20 cellular contexts compared by ENCODE assay signal in the genomic region with DNA sequence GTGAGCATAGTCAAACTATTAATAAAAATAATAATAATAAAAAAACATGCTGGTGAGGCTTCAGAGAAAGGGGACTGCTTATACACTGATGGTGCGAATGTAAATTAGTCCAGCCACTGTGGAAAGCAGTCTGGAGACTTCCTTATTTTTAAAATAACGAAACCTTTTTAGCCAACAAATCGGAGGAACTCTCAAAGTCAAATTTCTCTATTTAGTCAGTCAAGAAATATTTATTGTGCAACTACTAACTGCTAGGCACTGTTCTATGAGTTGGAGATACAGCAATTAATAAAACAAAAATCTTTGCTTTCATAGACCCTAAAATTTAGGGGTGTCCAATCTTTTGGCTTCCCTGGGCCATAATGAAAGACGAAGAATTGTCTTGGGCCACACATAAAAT.
"Had no signal": no experiment of that assay in that cellular context is flagged by ENCODE, and none has a peak within 500 bp of the region (broad histone marks: within the 10 kb centered on the region; RNA-seq: fewer than 3 reads in every experiment).

No MANE protein-coding gene starts in this region.

- H3K4me3 ChIP-seq: adrenal gland, ascending aorta, esophagus squamous epithelium, gastrocnemius medialis, left ventricle myocardium inferior, neural progenitor cell, sigmoid colon, smooth muscle cell, testis, uterus had no signal

- DNase-seq: activated naive CD4-positive, alpha-beta T cell; activated T-cell treated with anti-CD3 and anti-CD28 coated beads, Interleukin-2, amount 50 U/mL, for 24 hours; adrenal gland; brain microvascular endothelial cell; caudate nucleus; esophagus squamous epithelium; gastrocnemius medialis; hippocampal formation; left ventricle myocardium inferior; naive thymus-derived CD8-positive, alpha-beta T cell; retina; sigmoid colon; stimulated activated CD4-positive, alpha-beta T cell treated with anti-CD3 and anti-CD28 coated beads, Interleukin-2, amount 100 ng/mL, for 48 hours; stimulated activated CD8-positive, alpha-beta memory T cell treated with anti-CD3 and anti-CD28 coated beads, Interleukin-4, amount 100 ng/mL, for 48 hours; stimulated activated naive B cell treated with anti-CD40 and anti-IgM and Interleukin-4, amounts not matched to agents 10 μg/mL and 1 μg/mL and 100 μg/mL, for 72 hours; testis; uterus had no signal

- H3K27me3 ChIP-seq: adrenal gland, ascending aorta, brain microvascular endothelial cell, esophagus squamous epithelium, gastrocnemius medialis, neural progenitor cell, sigmoid colon, testis, uterus had no signal

- H3K9me3 ChIP-seq: adrenal gland, ascending aorta, esophagus squamous epithelium, gastrocnemius medialis, left ventricle myocardium inferior, sigmoid colon, testis, uterus had no signal

- H3K9ac ChIP-seq: neural progenitor cell had no signal

- H3K36me3 ChIP-seq: adrenal gland, ascending aorta, esophagus squamous epithelium, gastrocnemius medialis, left ventricle myocardium inferior, neural progenitor cell, sigmoid colon, uterus had no signal

- H3K4me1 ChIP-seq: neural progenitor cell, uterus had no signal

- H3K27ac ChIP-seq: adrenal gland, ascending aorta, esophagus squamous epithelium, gastrocnemius medialis, left ventricle myocardium inferior, neural progenitor cell, sigmoid colon, testis, uterus had no signal
